Comparison of ENCODE assay signal across 18 cellular contexts in genomic region chr6:87737948-87738347, GRCh38. TPM values are rescaled to one million over a fixed set of nuclear protein-coding genes. Genes with fewer than 3 reads are reported as not detected.
A peak's percentile ranks its signal among the peaks of the same experiment; 100 is the strongest.
DNase-seq lines count a peak whose midpoint lies in the region; ATAC-seq and TF ChIP-seq lines count a peak whose summit lies in the region.
"Had no signal": no experiment of that assay in that cellular context is flagged by ENCODE, and none has a peak within 500 bp of the region (broad histone marks: within the 10 kb centered on the region; RNA-seq: fewer than 3 reads in every experiment).

No MANE protein-coding gene starts in this region.

- 84% methylated on average over 1 of the region's 1 CpG for whole genome bisulfite sequencing in suprapubic skin

- H3K27ac ChIP-seq in suprapubic skin, result no peak overlapping the region
- H3K27ac ChIP-seq in OCI-LY7 (ENCODE audit: low read depth, low read length, poor library complexity, severe bottlenecking), result no peak overlapping the region
- H3K27ac ChIP-seq: adrenal gland, tibial artery had no signal

- peak overlapping the region; percentile 15 for H3K4me3 Mint-ChIP-seq in activated CD8-positive, alpha-beta memory T cell treated with anti-CD3 and anti-CD28 coated beads, Interleukin-2, amount 10 ng/mL, durations not matched to agents 7 days and 5 days
- no peak overlapping the region for H3K4me3 Mint-ChIP-seq in activated CD4-positive, alpha-beta memory T cell treated with anti-CD3 and anti-CD28 coated beads for 36 hours
- peak overlapping the region; percentile 88 for H3K4me3 Mint-ChIP-seq in natural killer cell treated with Interleukin-12 subunit alpha and Interleukin-12 subunit beta and Interleukin-15 and Interleukin-18, amount 100 ng/mL, for 72 hours

- peaks cover 13% of the 10 kb centered on the region for H3K36me3 Mint-ChIP-seq in activated CD8-positive, alpha-beta memory T cell treated with anti-CD3 and anti-CD28 coated beads, Interleukin-2, amount 10 ng/mL, durations not matched to agents 7 days and 5 days
- peaks cover 3% of the 10 kb centered on the region for H3K36me3 Mint-ChIP-seq in activated CD4-positive, alpha-beta memory T cell treated with anti-CD3 and anti-CD28 coated beads for 36 hours
- H3K36me3 Mint-ChIP-seq in natural killer cell treated with Interleukin-12 subunit alpha and Interleukin-12 subunit beta and Interleukin-15 and Interleukin-18, amount 100 ng/mL, for 72 hours, result no peaks in the 10 kb centered on the region

- H3K4me1 Mint-ChIP-seq in activated CD8-positive, alpha-beta memory T cell treated with anti-CD3 and anti-CD28 coated beads, Interleukin-2, amount 10 ng/mL, durations not matched to agents 7 days and 5 days, result peaks cover 43% of the 10 kb centered on the region
- H3K4me1 Mint-ChIP-seq in activated CD4-positive, alpha-beta memory T cell treated with anti-CD3 and anti-CD28 coated beads for 36 hours (ENCODE audit: low read depth), result peaks cover 44% of the 10 kb centered on the region
- peaks cover 32 to 48% of the 10 kb centered on the region in 2 donors for H3K4me1 Mint-ChIP-seq in natural killer cell treated with Interleukin-12 subunit alpha and Interleukin-12 subunit beta and Interleukin-15 and Interleukin-18, amount 100 ng/mL, for 72 hours (ENCODE audit: low read depth in 2 of 2)

- H3K9me3 ChIP-seq in suprapubic skin (no peaks in the 10 kb centered on the region), OCI-LY7 (ENCODE audit: low read length) (no peaks in the 10 kb centered on the region; the same call in none of the 2 replicates)
- H3K9me3 ChIP-seq: adrenal gland, SK-N-SH, tibial artery had no signal

- peaks cover 2% of the 10 kb centered on the region for H3K9me3 Mint-ChIP-seq in activated CD8-positive, alpha-beta memory T cell treated with anti-CD3 and anti-CD28 coated beads, Interleukin-2, amount 10 ng/mL, durations not matched to agents 7 days and 5 days (ENCODE audit: low read depth)
- peaks cover 2% of the 10 kb centered on the region for H3K9me3 Mint-ChIP-seq in activated CD4-positive, alpha-beta memory T cell treated with anti-CD3 and anti-CD28 coated beads for 36 hours
- H3K9me3 Mint-ChIP-seq in natural killer cell treated with Interleukin-12 subunit alpha and Interleukin-12 subunit beta and Interleukin-15 and Interleukin-18, amount 100 ng/mL, for 72 hours, result no peaks in the 10 kb centered on the region

- no peaks in the 10 kb centered on the region for H3K27me3 ChIP-seq in suprapubic skin
- H3K27me3 ChIP-seq: adrenal gland, foreskin keratinocyte, tibial artery had no signal

- no peaks in the 10 kb centered on the region for H3K9me2 ChIP-seq in OCI-LY7 (ENCODE audit: insufficient read depth, low read length)
- H3K9me2 ChIP-seq: SK-N-SH had no signal

- H3K36me3 ChIP-seq in suprapubic skin (no peaks in the 10 kb centered on the region), OCI-LY7 (ENCODE audit: insufficient read depth, low read length) (no peaks in the 10 kb centered on the region)
- H3K36me3 ChIP-seq: adrenal gland, tibial artery had no signal

- H4K20me1 ChIP-seq in OCI-LY7 (ENCODE audit: insufficient read depth, low read length), result no peaks in the 10 kb centered on the region

- H3K4me3 ChIP-seq in suprapubic skin (no peak overlapping the region), OCI-LY7 (ENCODE audit: low read depth, low read length, poor library complexity, severe bottlenecking) (no peak overlapping the region)
- H3K4me3 ChIP-seq: adrenal gland, lung, tibial artery had no signal

- H3K4me1 ChIP-seq in suprapubic skin (no peaks in the 10 kb centered on the region), OCI-LY7 (ENCODE audit: insufficient read depth, low read length, poor library complexity, severe bottlenecking) (peaks cover 13% of the 10 kb centered on the region)
- H3K4me1 ChIP-seq: adrenal gland, tibial artery had no signal

- no peak overlapping the region for H3K4me2 ChIP-seq in OCI-LY7 (ENCODE audit: low read length)
- H3K4me2 ChIP-seq: SK-N-SH had no signal

- no peaks in the 10 kb centered on the region for H3K27me3 Mint-ChIP-seq in activated CD8-positive, alpha-beta memory T cell treated with anti-CD3 and anti-CD28 coated beads, Interleukin-2, amount 10 ng/mL, durations not matched to agents 7 days and 5 days
- H3K27me3 Mint-ChIP-seq in activated CD4-positive, alpha-beta memory T cell treated with anti-CD3 and anti-CD28 coated beads for 36 hours, result no peaks in the 10 kb centered on the region
- H3K27me3 Mint-ChIP-seq in natural killer cell treated with Interleukin-12 subunit alpha and Interleukin-12 subunit beta and Interleukin-15 and Interleukin-18, amount 100 ng/mL, for 72 hours, result no peaks in the 10 kb centered on the region

- H3K27ac Mint-ChIP-seq in activated CD8-positive, alpha-beta memory T cell treated with anti-CD3 and anti-CD28 coated beads, Interleukin-2, amount 10 ng/mL, durations not matched to agents 7 days and 5 days, result peak overlapping the region; percentile 83
- peak overlapping the region; percentile 86 for H3K27ac Mint-ChIP-seq in activated CD4-positive, alpha-beta memory T cell treated with anti-CD3 and anti-CD28 coated beads for 36 hours
- H3K27ac Mint-ChIP-seq in natural killer cell treated with Interleukin-12 subunit alpha and Interleukin-12 subunit beta and Interleukin-15 and Interleukin-18, amount 100 ng/mL, for 72 hours, result peak overlapping the region; percentile 96 to 99

- peak; percentile 55 for ATAC-seq in activated CD8-positive, alpha-beta memory T cell treated with anti-CD3 and anti-CD28 coated beads, Interleukin-2, amount 10 ng/mL, durations not matched to agents 7 days and 5 days
- ATAC-seq in GM21390 (IDR thresholded peaks at IDR 0.05; ENCODE audit: unreplicated experiment), result peak; percentile 51
- ATAC-seq in natural killer cell treated with Interleukin-12 subunit alpha and Interleukin-12 subunit beta and Interleukin-15 and Interleukin-18, amount 100 ng/mL, for 72 hours, result peak; percentile 50 to 68
- ATAC-seq: foreskin keratinocyte, PC-3, right cardiac atrium had no signal

- TF ChIP-seq EP300 in suprapubic skin (IDR thresholded peaks at IDR 0.05), result no peak

- H3K79me2 ChIP-seq in OCI-LY7 (ENCODE audit: insufficient read depth, low read depth, low read length), result no peaks in the 10 kb centered on the region

- BruUV-seq in OCI-LY7 (replicated peaks; lab: Mats Ljungman, UMichigan), result no TSS peak

- TF ChIP-seq CTCF in suprapubic skin (IDR thresholded peaks at IDR 0.05), result no peak
- TF ChIP-seq CTCF in OCI-LY7 (conservative IDR thresholded peaks at IDR 0.05; ENCODE audit: low read length), result no peak

- CTCF ChIA-PET in activated CD8-positive, alpha-beta memory T cell treated with anti-CD3 and anti-CD28 coated beads, Interleukin-2, amount 10 ng/mL, durations not matched to agents 7 days and 5 days (lab: Charles Lee), result interaction anchor here (1.2 to 2.9 kb wide), 3 partner anchors 15 to 19 kb away, joined by 5 to 18 read pairs (median 8); no protein-coding TSS in a partner anchor
- CTCF ChIA-PET in activated CD4-positive, alpha-beta memory T cell treated with anti-CD3 and anti-CD28 coated beads for 36 hours (lab: Charles Lee), result interaction anchor here (0.9 kb wide), 1 partner anchor 19 kb away, joined by 3 read pairs; no protein-coding TSS in a partner anchor
- CTCF ChIA-PET in OCI-LY7 (lab: Charles Lee; ENCODE audit: unreplicated experiment), result interaction anchor here (1.2 kb wide), 1 partner anchor 10 kb away, joined by 3 read pairs; no protein-coding TSS in a partner anchor

- POLR2A ChIA-PET in activated CD4-positive, alpha-beta memory T cell treated with anti-CD3 and anti-CD28 coated beads for 36 hours (lab: Charles Lee), result interaction anchor here (1.0 to 2.6 kb wide), 7 partner anchors 14 to 85 kb away, joined by 4 to 10 read pairs (median 7); partner anchors contain the start of gene AKIRIN2
- POLR2A ChIA-PET in OCI-LY7 (lab: Charles Lee), result interaction anchor here (1.4 to 1.9 kb wide), 2 partner anchors 9 to 10 kb away, joined by 4 to 5 read pairs; no protein-coding TSS in a partner anchor

- no peak overlapping the region for H2AFZ ChIP-seq in OCI-LY7 (ENCODE audit: low read length)

- intact Hi-C loops in activated CD4-positive, alpha-beta memory T cell treated with anti-CD3 and anti-CD28 coated beads for 36 hours (cut with micrococcal nuclease), result loop anchor here (1.0 to 2.0 kb wide), 6 partner anchors 8 to 583 kb away; partner anchors contain the start of gene ZNF292
- intact Hi-C loops in OCI-LY7 (cut with micrococcal nuclease; ENCODE audit: unreplicated experiment), result no loop called here

- TF ChIP-seq POLR2A in suprapubic skin (IDR thresholded peaks at IDR 0.05), result no peak

- DNase-seq in activated CD8-positive, alpha-beta memory T cell treated with anti-CD3 and anti-CD28 coated beads, Interleukin-2, amount 10 ng/mL, durations not matched to agents 7 days and 5 days, result no peak
- DNase-seq in activated CD8-positive, alpha-beta memory T cell treated with anti-CD3 and anti-CD28 coated beads for 24 hours, result no peak
- DNase-seq in activated CD4-positive, alpha-beta memory T cell treated with anti-CD3 and anti-CD28 coated beads for 36 hours, result no peak
- DNase-seq in natural killer cell treated with Interleukin-12 subunit alpha and Interleukin-12 subunit beta and Interleukin-15 and Interleukin-18, amount 100 ng/mL, for 72 hours (ENCODE audit: low spot score), result no peak
- DNase-seq in HUDEP-2 (lab: John Stamatoyannopoulos, UW; ENCODE audit: unreplicated experiment in 76 of 76) (no peak), suprapubic skin (ENCODE audit: low spot score in 2 of 2) (no peak), OCI-LY7 (ENCODE audit: low spot score) (no peak)
- DNase-seq: adrenal gland; COR-L47; foreskin keratinocyte; NCI-H446 treated with DMSO at 0.1 percent for 48 hours; PC-3; right cardiac atrium; SK-N-SH; stimulated activated CD8-positive, alpha-beta memory T cell treated with anti-CD3 and anti-CD28 coated beads, Interleukin-4, amount 100 ng/mL, for 48 hours; tibial artery had no signal

RNA-seq across cellular contexts. Expression of gene AKIRIN2, which starts 35.9 kb away (rescaled TPM):
- total RNA-seq in activated CD8-positive, alpha-beta memory T cell treated with anti-CD3 and anti-CD28 coated beads, Interleukin-2, amount 10 ng/mL, durations not matched to agents 7 days and 5 days, result 10 to 100 TPM; 57.3 to 64.4 TPM
- total RNA-seq in activated CD4-positive, alpha-beta memory T cell treated with anti-CD3 and anti-CD28 coated beads for 36 hours, result 10 to 100 TPM; 45.7 to 46.0 TPM
- total RNA-seq in natural killer cell treated with Interleukin-12 subunit alpha and Interleukin-12 subunit beta and Interleukin-15 and Interleukin-18, amount 100 ng/mL, for 72 hours, result 100 to 1,000 TPM in 1 of 2 donors, 10 to 100 TPM in 1; 78.3 to 101 TPM
- total RNA-seq in suprapubic skin (10 to 100 TPM; 15.3 to 35.4 (median 29.2) TPM), OCI-LY7 (2022) (127 and 129 TPM in 2 replicates)
- 70.3 and 70.4 TPM in 2 replicates for total RNA-seq in OCI-LY7 (2014; rRNA removed; shearing (Covaris generic))
